In the genomic region with DNA sequence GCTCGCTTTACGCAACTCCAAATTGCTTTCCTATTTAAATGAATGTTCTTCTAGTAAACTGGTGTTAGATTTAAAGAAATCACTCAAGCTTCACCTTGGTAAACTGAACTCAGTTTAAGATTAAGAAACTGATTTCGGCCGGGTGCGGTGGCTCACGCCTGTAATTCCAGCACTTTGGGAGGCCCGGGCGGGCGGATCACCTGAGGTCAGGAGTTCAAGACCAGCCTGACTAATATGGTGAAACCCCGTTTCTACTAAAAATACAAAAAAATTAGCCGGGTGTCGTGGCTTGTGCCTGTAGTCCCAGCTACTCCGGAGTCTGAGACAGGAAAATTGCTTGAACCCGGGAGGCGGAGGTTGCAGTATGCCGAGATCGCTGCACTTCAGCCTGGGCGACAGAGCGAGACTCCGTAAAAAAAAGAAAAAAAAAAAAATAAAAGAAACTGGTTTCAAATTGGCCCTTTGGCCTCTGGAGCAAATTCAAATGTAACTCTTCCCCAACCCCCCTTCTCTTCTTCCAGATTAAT, we compare ENCODE assay signal across 8 cellular contexts. TPM values are rescaled to one million over a fixed set of nuclear protein-coding genes. Genes with fewer than 3 reads are reported as not detected.
A peak's percentile ranks its signal among the peaks of the same experiment; 100 is the strongest.
DNase-seq lines count a peak whose midpoint lies in the region; ATAC-seq and TF ChIP-seq lines count a peak whose summit lies in the region.

No MANE protein-coding gene starts in this region.

- peak overlapping the region in 5 of 6 donors; percentile 93 to 100 (median 99) for H3K27ac Mint-ChIP-seq in naive B cell

- peak overlapping the region; percentile 50; the same call in 1 of the 2 replicates for H3K56ac ChIP-seq in IMR-90 (ENCODE audit: extremely low read depth, insufficient read depth, low read length)

- H2BK15ac ChIP-seq in IMR-90 (ENCODE audit: low read depth, low read length) = no peak overlapping the region

- peak overlapping the region; percentile 92; the same call in 1 of the 2 replicates for H3K23ac ChIP-seq in IMR-90 (ENCODE audit: low read depth, low read length)

- in situ Hi-C loops in IMR-90 (cut with MboI; ENCODE audit: low sequenced_read_pairs) = no loop called here

- dilution Hi-C loops in IMR-90 (cut with HindIII; ENCODE audit: low sequenced_read_pairs, unreplicated experiment) = no loop called here

- H3K18ac ChIP-seq in IMR-90 (ENCODE audit: low read depth, low read length) = no peak overlapping the region

- peaks cover 0 to 31% of the 10 kb centered on the region in 2 experiments; a peak in 2 of 4 replicates for H3K79me1 ChIP-seq in IMR-90 (ENCODE audit: low read depth in 1 of 2, low read length in 2 of 2)

- no peak overlapping the region for H2BK20ac ChIP-seq in IMR-90 (ENCODE audit: low read depth, low read length)

- no peak; the same call in 1 of the 2 replicates for TF ChIP-seq POLR2A in IMR-90 (IDR thresholded peaks at IDR 0.05; ENCODE audit: low read depth, low read length)

- peak overlapping the region; percentile 74 for H3K4me3 ChIP-seq in AG09309 (ENCODE audit: control insufficient read depth, low read depth, low read length)
- H3K4me3 ChIP-seq in IMR-90 (ENCODE audit: insufficient read depth, low read depth, low read length) = peak overlapping the region; percentile 73
- H3K4me3 ChIP-seq in colonic mucosa = peak overlapping the region; percentile 93

- H2AFZ ChIP-seq in IMR-90 (replicated peaks; ENCODE audit: low read length, poor library complexity) = no peak overlapping the region

- no peak overlapping the region for H2AK9ac ChIP-seq in IMR-90 (replicated peaks; ENCODE audit: low read depth, low read length, poor library complexity)

- peaks cover 4% of the 10 kb centered on the region for H3K9me1 ChIP-seq in IMR-90 (ENCODE audit: insufficient read depth, low read length)

- H3K4me1 ChIP-seq in IMR-90 (ENCODE audit: control insufficient read depth, insufficient read depth, low read length) (peaks cover 18% of the 10 kb centered on the region), colonic mucosa (peaks cover 3% of the 10 kb centered on the region)

- no peak overlapping the region for H4K5ac ChIP-seq in IMR-90 (ENCODE audit: low read depth, low read length)

- H3K14ac ChIP-seq in IMR-90 (replicated peaks; ENCODE audit: low read depth, low read length) = peak overlapping the region; percentile 76

- peak overlapping the region; percentile 94 for H3K9ac ChIP-seq in IMR-90 (ENCODE audit: low read depth, low read length)
- no peak overlapping the region for H3K9ac ChIP-seq in colonic mucosa (ENCODE audit: low read depth in 2 of 2, low read length in 2 of 2)

- H3K27me3 ChIP-seq in IMR-90 (ENCODE audit: control insufficient read depth, insufficient read depth, low read length) (no peaks in the 10 kb centered on the region), colonic mucosa (no peaks in the 10 kb centered on the region)

- H3K4me2 ChIP-seq in IMR-90 (ENCODE audit: low read depth, low read length) = peak overlapping the region; percentile 89

- H3K4ac ChIP-seq in IMR-90 (ENCODE audit: low read depth, low read length) = no peak overlapping the region; the same call in 1 of the 2 replicates

- peaks cover 20 to 22% of the 10 kb centered on the region in 2 donors for H3K36me3 Mint-ChIP-seq in naive B cell

- peak overlapping the region; percentile 73 for H3K27ac ChIP-seq in IMR-90 (ENCODE audit: insufficient read depth, low read length)
- H3K27ac ChIP-seq in colonic mucosa = no peak overlapping the region

- H2AK5ac ChIP-seq in IMR-90 (ENCODE audit: low read depth, low read length) = no peak overlapping the region

- TF ChIP-seq RAD21 in IMR-90 (IDR thresholded peaks at IDR 0.05; ENCODE audit: low read length) = no peak

- POLR2A ChIA-PET in IMR-90 (lab: Charles Lee; ENCODE audit: unreplicated experiment) = no interaction called here

- ATAC-seq in IMR-90 (ENCODE audit: low read depth) (no peak), naive B cell (ENCODE audit: low read depth in 2 of 2) (no peak), HG03521 (IDR thresholded peaks at IDR 0.05; ENCODE audit: unreplicated experiment) (no peak), HG03520 (IDR thresholded peaks at IDR 0.05; ENCODE audit: unreplicated experiment) (no peak)

- H2BK5ac ChIP-seq in IMR-90 (ENCODE audit: low read depth, low read length, poor library complexity, severe bottlenecking) = peak overlapping the region; percentile 90

- H3K9me3 ChIP-seq in IMR-90 (ENCODE audit: control insufficient read depth, insufficient read depth, low read length) (no peaks in the 10 kb centered on the region), colonic mucosa (no peaks in the 10 kb centered on the region)

- CTCF ChIA-PET in IMR-90 (lab: Yijun Ruan, JAX) = no interaction called here

- DNase-seq in AG09309 (ENCODE audit: low read depth) (no peak), IMR-90 (no peak), colonic mucosa (no peak), naive B cell (no peak), DMS114 treated with DMSO at 0.1 percent for 48 hours (lab: John Stamatoyannopoulos, UW; ENCODE audit: unreplicated experiment) (no peak), DMS79 treated with DMSO at 0.1 percent for 48 hours (lab: John Stamatoyannopoulos, UW) (no peak)

- no peaks in the 10 kb centered on the region for H3K9me3 Mint-ChIP-seq in naive B cell

- no peaks in the 10 kb centered on the region for H3K27me3 Mint-ChIP-seq in naive B cell

- H3K4me1 Mint-ChIP-seq in naive B cell = peaks cover 44 to 73% (median 63%) of the 10 kb centered on the region in 3 donors

- no peak for TF ChIP-seq CTCF in AG09309 (IDR thresholded peaks at IDR 0.05; ENCODE audit: control insufficient read depth, insufficient read depth, low read depth, low read length, missing control alignments)
- TF ChIP-seq CTCF in IMR-90 (conservative IDR thresholded peaks at IDR 0.05; ENCODE audit: low read depth, low read length) = no peak
- no peak for TF ChIP-seq CTCF in colonic mucosa (IDR thresholded peaks at IDR 0.05)

- WGBS in IMR-90 (ENCODE audit: extremely low coverage in 2 of 2, insufficient read length in 1 of 2), 2 experiments = no CpG with 5 or more reads among the region's 20 CpGs

- peak overlapping the region; percentile 18 to 63; a peak in 2 of 4 replicates for H4K8ac ChIP-seq in IMR-90 (ENCODE audit: low read depth in 2 of 2, low read length in 2 of 2)

- intact Hi-C loops in IMR-90 (cut with micrococcal nuclease) (loop anchor here (5.0 kb wide), 1 partner anchor 172 kb away; no protein-coding TSS in a partner anchor), colonic mucosa (cut with DNase I) (no loop called here)

- peak overlapping the region; percentile 58; the same call in 1 of the 2 replicates for H4K91ac ChIP-seq in IMR-90 (ENCODE audit: insufficient read depth, low read depth, low read length)

- no peak overlapping the region for H2BK120ac ChIP-seq in IMR-90 (ENCODE audit: low read depth, low read length)

- no TSS peak for BruUV-seq in IMR-90 (replicated peaks; lab: Mats Ljungman, UMichigan)

- H3K4me3 Mint-ChIP-seq in naive B cell = peak overlapping the region; percentile 86 to 97 (median 95)

- H3K36me3 ChIP-seq in IMR-90 (ENCODE audit: control insufficient read depth, insufficient read depth, low read length) = peaks cover 16% of the 10 kb centered on the region
- no peaks in the 10 kb centered on the region for H3K36me3 ChIP-seq in colonic mucosa

- peaks cover 10% of the 10 kb centered on the region; the same call in 1 of the 2 replicates for H4K20me1 ChIP-seq in IMR-90 (ENCODE audit: insufficient read depth, low read length)

TF ChIP-seq in IMR-90, 13 proteins besides CTCF, POLR2A, EP300 and RAD21:
- TF ChIP-seq MAZ (IDR thresholded peaks at IDR 0.05; ENCODE audit: borderline replicate concordance, low read depth, low read length) (no peak), RCOR1 (IDR thresholded peaks at IDR 0.05; ENCODE audit: insufficient replicate concordance, low read length) (no peak), SMC3 (IDR thresholded peaks at IDR 0.05; ENCODE audit: low read depth, low read length) (no peak), CEBPB (IDR thresholded peaks at IDR 0.05; ENCODE audit: low read depth, low read length) (no peak), FOS (IDR thresholded peaks at IDR 0.05; ENCODE audit: low read depth, low read length) (no peak), MXI1 (IDR thresholded peaks at IDR 0.05; ENCODE audit: borderline replicate concordance, low read depth, low read length) (no peak), BHLHE40 (IDR thresholded peaks at IDR 0.05; ENCODE audit: low read depth, low read length) (no peak), CHD1 (IDR thresholded peaks at IDR 0.05; ENCODE audit: low read depth, low read length) (no peak)
- TF ChIP-seq, protein P1, sequence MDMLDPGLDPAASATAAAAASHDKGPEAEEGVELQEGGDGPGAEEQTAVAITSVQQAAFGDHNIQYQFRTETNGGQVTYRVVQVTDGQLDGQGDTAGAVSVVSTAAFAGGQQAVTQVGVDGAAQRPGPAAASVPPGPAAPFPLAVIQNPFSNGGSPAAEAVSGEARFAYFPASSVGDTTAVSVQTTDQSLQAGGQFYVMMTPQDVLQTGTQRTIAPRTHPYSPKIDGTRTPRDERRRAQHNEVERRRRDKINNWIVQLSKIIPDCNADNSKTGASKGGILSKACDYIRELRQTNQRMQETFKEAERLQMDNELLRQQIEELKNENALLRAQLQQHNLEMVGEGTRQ (IDR thresholded peaks at IDR 0.05; ENCODE audit: low read depth, low read length) = no peak
- TF ChIP-seq, protein P2, sequence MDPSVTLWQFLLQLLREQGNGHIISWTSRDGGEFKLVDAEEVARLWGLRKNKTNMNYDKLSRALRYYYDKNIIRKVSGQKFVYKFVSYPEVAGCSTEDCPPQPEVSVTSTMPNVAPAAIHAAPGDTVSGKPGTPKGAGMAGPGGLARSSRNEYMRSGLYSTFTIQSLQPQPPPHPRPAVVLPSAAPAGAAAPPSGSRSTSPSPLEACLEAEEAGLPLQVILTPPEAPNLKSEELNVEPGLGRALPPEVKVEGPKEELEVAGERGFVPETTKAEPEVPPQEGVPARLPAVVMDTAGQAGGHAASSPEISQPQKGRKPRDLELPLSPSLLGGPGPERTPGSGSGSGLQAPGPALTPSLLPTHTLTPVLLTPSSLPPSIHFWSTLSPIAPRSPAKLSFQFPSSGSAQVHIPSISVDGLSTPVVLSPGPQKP (IDR thresholded peaks at IDR 0.05; ENCODE audit: borderline replicate concordance, low read depth, low read length) = no peak
TF ChIP-seq in IMR-90: peak in this region for 0.

RNA-seq across cellular contexts. Expression of gene SKIL, which starts 1.7 kb away (rescaled TPM):
- total RNA-seq in IMR-90 (2012; rRNA removed) = 51.7 and 55.9 TPM in 2 replicates
- polyA plus RNA-seq in IMR-90 (2012; rRNA removed) = 7.2 and 9.2 TPM in 2 replicates
- 1.4 and 1.9 TPM in 2 replicates for polyA plus RNA-seq in IMR-90 (2012; cell fraction: cytosol; rRNA removed)
- 1.9 and 15.7 TPM in 2 replicates for polyA plus RNA-seq in IMR-90 (2012; cell fraction: nucleus; rRNA removed; ENCODE audit: low replicate concordance)
- 10 to 100 TPM; 16.9 to 41.3 TPM for total RNA-seq in colonic mucosa
- 10 to 100 TPM; 12.3 to 28.5 (median 25.2) TPM for polyA plus RNA-seq in naive B cell (ENCODE audit: low read depth in 6 of 6)

RNA-seq across cellular contexts. Expression of gene CLDN11, which starts 59.4 kb away (rescaled TPM):
- 245 and 329 TPM in 2 replicates for total RNA-seq in IMR-90 (2012; rRNA removed)
- polyA plus RNA-seq in IMR-90 (2012; rRNA removed) = 307 and 318 TPM in 2 replicates
- polyA plus RNA-seq in IMR-90 (2012; cell fraction: cytosol; rRNA removed) = 365 and 454 TPM in 2 replicates
- polyA plus RNA-seq in IMR-90 (2012; cell fraction: nucleus; rRNA removed; ENCODE audit: low replicate concordance) = 223 and 373 TPM in 2 replicates
- total RNA-seq in colonic mucosa = 1 to 10 TPM; 1.3 to 7.2 TPM
- polyA plus RNA-seq in naive B cell (ENCODE audit: low read depth in 6 of 6) = not detected

Comparison
In these comparisons a context has a peak if more than half of its experiments do, and no peak if none do; other contexts are left out.
1. RNA of gene CLDN11, which starts 59.4 kb away (total RNA-seq): 245 to 329 TPM in IMR-90; 1.3 to 7.2 TPM in colonic mucosa; every median in the first group is over 10 times any median in the second.
2. Peak in every context shown above with its lines, with median percentiles within 50 percentile points of each other: H3K4me3 ChIP-seq.